7 cellular contexts compared by ENCODE assay signal in the genomic region with DNA sequence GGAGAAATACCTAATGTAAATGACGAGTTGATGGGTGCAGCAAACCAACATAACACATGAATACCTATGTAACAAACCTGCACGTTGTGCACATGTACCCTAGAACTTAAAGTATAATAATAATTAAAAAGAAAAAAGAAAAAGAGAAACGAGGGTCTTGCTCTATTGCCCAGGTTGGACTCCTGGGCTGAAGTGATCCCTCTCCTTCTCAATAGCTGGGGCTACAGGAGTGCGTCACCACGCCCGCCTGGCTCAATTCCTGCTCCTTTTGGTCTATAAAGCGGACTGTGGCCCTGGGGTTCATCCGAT. TPM values are rescaled to one million over a fixed set of nuclear protein-coding genes. Genes with fewer than 3 reads are reported as not detected.
DNase-seq lines count a peak whose midpoint lies in the region; ATAC-seq, FAIRE-seq and TF ChIP-seq lines count a peak whose summit lies in the region.

No MANE protein-coding gene starts in this region.

- no peaks in the 10 kb centered on the region for H3K27me3 ChIP-seq in IMR-90 (ENCODE audit: control insufficient read depth, insufficient read depth, low read length)
- no peaks in the 10 kb centered on the region for H3K27me3 ChIP-seq in ascending aorta
- H3K27me3 ChIP-seq in suprapubic skin = no peaks in the 10 kb centered on the region

- H3K4me1 ChIP-seq in IMR-90 (ENCODE audit: control insufficient read depth, insufficient read depth, low read length) (peaks cover 16% of the 10 kb centered on the region), ascending aorta (peaks cover 0 to 10% of the 10 kb centered on the region in 2 donors), kidney (ENCODE audit: control insufficient read depth in 1 of 2, insufficient read depth in 1 of 2, low read depth in 1 of 2, low read length in 2 of 2) (peaks cover 5 to 7% of the 10 kb centered on the region in 2 donors), suprapubic skin (peaks cover 32% of the 10 kb centered on the region)

- dilution Hi-C loops in IMR-90 (cut with HindIII; ENCODE audit: low sequenced_read_pairs, unreplicated experiment) = no loop called here

- H3K79me1 ChIP-seq in IMR-90 (ENCODE audit: low read depth in 1 of 2, low read length in 2 of 2) = peaks cover 23 to 34% of the 10 kb centered on the region in 2 experiments

- no peak for TF ChIP-seq EP300 in suprapubic skin (IDR thresholded peaks at IDR 0.05)

- H3K4me2 ChIP-seq in IMR-90 (ENCODE audit: low read depth, low read length) = peak overlapping the region; percentile 98

- TF ChIP-seq POLR2A in IMR-90 (IDR thresholded peaks at IDR 0.05; ENCODE audit: low read depth, low read length) (no peak), suprapubic skin (IDR thresholded peaks at IDR 0.05) (no peak)

- peak overlapping the region; percentile 91 for H3K23ac ChIP-seq in IMR-90 (ENCODE audit: low read depth, low read length)

- H4K91ac ChIP-seq in IMR-90 (ENCODE audit: insufficient read depth, low read depth, low read length) = peak overlapping the region; percentile 93

- peak overlapping the region; percentile 86 to 100 for H4K8ac ChIP-seq in IMR-90 (ENCODE audit: low read depth in 2 of 2, low read length in 2 of 2)

- ATAC-seq in IMR-90 (ENCODE audit: low read depth) = no peak

- H3K36me3 ChIP-seq in IMR-90 (ENCODE audit: control insufficient read depth, insufficient read depth, low read length) = peaks cover 4% of the 10 kb centered on the region; the same call in 1 of the 2 replicates
- H3K36me3 ChIP-seq in ascending aorta = peaks cover 0 to 15% of the 10 kb centered on the region in 2 donors
- H3K36me3 ChIP-seq in kidney (ENCODE audit: control insufficient read depth in 1 of 2, insufficient read depth in 2 of 2, low read length in 2 of 2) = peaks cover 8 to 10% of the 10 kb centered on the region in 2 donors
- H3K36me3 ChIP-seq in suprapubic skin = peaks cover 8% of the 10 kb centered on the region

- H3K18ac ChIP-seq in IMR-90 (ENCODE audit: low read depth, low read length) = peak overlapping the region; percentile 96; the same call in 1 of the 2 replicates

- H4K5ac ChIP-seq in IMR-90 (ENCODE audit: low read depth, low read length) = peak overlapping the region; percentile 100

- no CpG with 5 or more reads among the region's 8 CpGs for WGBS in IMR-90 (ENCODE audit: extremely low coverage in 2 of 2, insufficient read length in 1 of 2), 2 experiments
- WGBS in suprapubic skin = 29% methylated on average over 8 of the region's 8 CpGs

- H3K4me3 ChIP-seq in IMR-90 (ENCODE audit: insufficient read depth, low read depth, low read length) (peak overlapping the region; percentile 93), ascending aorta (peak overlapping the region; percentile 79 to 85), kidney (ENCODE audit: low read length in 2 of 2) (peak overlapping the region; percentile 96 to 98), suprapubic skin (peak overlapping the region; percentile 80)

- H2BK20ac ChIP-seq in IMR-90 (ENCODE audit: low read depth, low read length) = peak overlapping the region; percentile 38

- H2AK5ac ChIP-seq in IMR-90 (ENCODE audit: low read depth, low read length) = peak overlapping the region; percentile 76

- H3K14ac ChIP-seq in IMR-90 (replicated peaks; ENCODE audit: low read depth, low read length) = peak overlapping the region; percentile 96

- TF ChIP-seq CTCF in IMR-90 (conservative IDR thresholded peaks at IDR 0.05; ENCODE audit: low read depth, low read length) (no peak), ascending aorta (IDR thresholded peaks at IDR 0.05) (no peak), kidney (IDR thresholded peaks at IDR 0.05; ENCODE audit: borderline replicate concordance, extremely low read depth, insufficient read depth) (no peak), suprapubic skin (IDR thresholded peaks at IDR 0.05) (no peak)

- TF ChIP-seq RAD21 in IMR-90 (IDR thresholded peaks at IDR 0.05; ENCODE audit: low read length) = no peak

- H3K9ac ChIP-seq in IMR-90 (ENCODE audit: low read depth, low read length) (peak overlapping the region; percentile 98), kidney (ENCODE audit: low read length in 2 of 2) (peak overlapping the region; percentile 94)

- BruUV-seq in IMR-90 (replicated peaks; lab: Mats Ljungman, UMichigan) = no TSS peak

- peak overlapping the region; percentile 99 for H2AK9ac ChIP-seq in IMR-90 (replicated peaks; ENCODE audit: low read depth, low read length, poor library complexity)

- peak overlapping the region; percentile 99 for H2BK5ac ChIP-seq in IMR-90 (ENCODE audit: low read depth, low read length, poor library complexity, severe bottlenecking)

- intact Hi-C loops in IMR-90 (cut with micrococcal nuclease) (loop anchor here (2.0 to 10.0 kb wide), 3 partner anchors 41 to 351 kb away; partner anchors contain the start of genes ALG9, CFAP68 and FDXACB1), ascending aorta (cut with DNase I) (loop anchor here (5.0 to 10.0 kb wide), 3 partner anchors 451 to 1092 kb away; partner anchors contain the start of gene NCAM1), kidney (cut with DNase I) (no loop called here)

- H3K9me3 ChIP-seq in IMR-90 (ENCODE audit: control insufficient read depth, insufficient read depth, low read length) (no peaks in the 10 kb centered on the region), ascending aorta (no peaks in the 10 kb centered on the region), kidney (ENCODE audit: control insufficient read depth in 1 of 2, low read length in 2 of 2) (no peaks in the 10 kb centered on the region), suprapubic skin (no peaks in the 10 kb centered on the region)

- H3K27ac ChIP-seq in IMR-90 (ENCODE audit: insufficient read depth, low read length) (peak overlapping the region; percentile 98), ascending aorta (peak overlapping the region; percentile 93 to 97), kidney (ENCODE audit: low read depth in 2 of 2, low read length in 2 of 2) (peak overlapping the region; percentile 97 to 99), suprapubic skin (peak overlapping the region; percentile 94)

- DNase-seq in IMR-90 (peak; percentile 71), ascending aorta (ENCODE audit: low spot score in 2 of 2) (peak; percentile 16 to 90), kidney (no peak), suprapubic skin (ENCODE audit: low spot score in 2 of 2) (peak; percentile 87), NCI-H2081 (lab: John Stamatoyannopoulos, UW) (no peak), superior temporal gyrus (ENCODE audit: extremely low spot score) (no peak), NCI-H82 treated with DMSO at 0.1 percent for 48 hours (lab: John Stamatoyannopoulos, UW; ENCODE audit: unreplicated experiment) (no peak)

- peak overlapping the region; percentile 77 for H2BK120ac ChIP-seq in IMR-90 (ENCODE audit: low read depth, low read length)

- CTCF ChIA-PET in IMR-90 (lab: Yijun Ruan, JAX) = interaction anchor here (1.1 kb wide), 1 partner anchor 53 kb away, joined by 4 read pairs; no protein-coding TSS in a partner anchor

- H3K9me1 ChIP-seq in IMR-90 (ENCODE audit: insufficient read depth, low read length) = no peaks in the 10 kb centered on the region; the same call in 1 of the 2 replicates

- in situ Hi-C loops in IMR-90 (cut with MboI; ENCODE audit: low sequenced_read_pairs) = loop anchor here (10.0 kb wide), 2 partner anchors 139 to 1059 kb away; no protein-coding TSS in a partner anchor

- peak overlapping the region; percentile 99; the same call in 1 of the 3 replicates for H2BK15ac ChIP-seq in IMR-90 (ENCODE audit: low read depth, low read length)

- POLR2A ChIA-PET in IMR-90 (lab: Charles Lee; ENCODE audit: unreplicated experiment) = no interaction called here

- H2AFZ ChIP-seq in IMR-90 (replicated peaks; ENCODE audit: low read length, poor library complexity) = peak overlapping the region; percentile 100

- FAIRE-seq in kidney (lab: Jason Lieb, UNC) = no peak

- H4K20me1 ChIP-seq in IMR-90 (ENCODE audit: insufficient read depth, low read length) = peaks cover 6% of the 10 kb centered on the region; the same call in 1 of the 2 replicates

- H3K56ac ChIP-seq in IMR-90 (ENCODE audit: extremely low read depth, insufficient read depth, low read length) = peak overlapping the region; percentile 94; the same call in 1 of the 2 replicates

- peak overlapping the region; percentile 95 for H3K4ac ChIP-seq in IMR-90 (ENCODE audit: low read depth, low read length)

TF ChIP-seq in IMR-90, 13 proteins besides CTCF, POLR2A, EP300 and RAD21:
- TF ChIP-seq FOS (IDR thresholded peaks at IDR 0.05; ENCODE audit: low read depth, low read length) = peak; percentile 35; the same call in 1 of the 2 replicates
- TF ChIP-seq NFE2L2 (IDR thresholded peaks at IDR 0.05; ENCODE audit: low read depth, low read length) = no peak
- TF ChIP-seq RFX5 (IDR thresholded peaks at IDR 0.05; ENCODE audit: low read depth, low read length) = no peak
TF ChIP-seq in IMR-90: peak in this region for 1.

RNA-seq across cellular contexts. Expression of gene PTS, which starts 0.5 kb away (rescaled TPM):
- total RNA-seq in IMR-90 (2012; rRNA removed) = 21.0 and 63.6 TPM in 2 replicates
- polyA plus RNA-seq in IMR-90 (2012; rRNA removed) = 50.7 and 51.8 TPM in 2 replicates
- 17.3 and 17.8 TPM in 2 replicates for polyA plus RNA-seq in IMR-90 (2012; cell fraction: cytosol; rRNA removed)
- 8.7 and 72.6 TPM in 2 replicates for polyA plus RNA-seq in IMR-90 (2012; cell fraction: nucleus; rRNA removed; ENCODE audit: low replicate concordance)
- 13.5 TPM for total RNA-seq in ascending aorta
- 40.6 TPM for total RNA-seq in kidney
- 76.4 TPM for polyA plus RNA-seq in kidney (ENCODE audit: insufficient read depth, low read depth, low replicate concordance)
- 10 to 100 TPM; 22.1 to 39.2 (median 32.5) TPM for total RNA-seq in suprapubic skin

RNA-seq across cellular contexts. Expression of gene PLET1, which starts 35.0 kb away (rescaled TPM):
- total RNA-seq in IMR-90 (2012; rRNA removed) (not detected in 2 replicates), ascending aorta (not detected), kidney (not detected), suprapubic skin (not detected)
- polyA plus RNA-seq in IMR-90 (2012; rRNA removed) (not detected in 2 replicates), kidney (ENCODE audit: insufficient read depth, low read depth, low replicate concordance) (not detected)
- not detected in 2 replicates for polyA plus RNA-seq in IMR-90 (2012; cell fraction: cytosol; rRNA removed)
- not detected in 2 replicates for polyA plus RNA-seq in IMR-90 (2012; cell fraction: nucleus; rRNA removed; ENCODE audit: low replicate concordance)

RNA-seq across cellular contexts. Expression of gene BCO2, which starts 50.4 kb away (rescaled TPM):
- total RNA-seq in IMR-90 (2012; rRNA removed) (0.18 and 0.83 TPM in 2 replicates), ascending aorta (not detected), kidney (9.6 TPM), suprapubic skin (10 to 100 TPM in 1 of 4 donors, 1 to 10 TPM in 3; 1.2 to 28.2 (median 2.7) TPM)
- polyA plus RNA-seq in IMR-90 (2012; rRNA removed) (0.20 and 0.68 TPM in 2 replicates), kidney (ENCODE audit: insufficient read depth, low read depth, low replicate concordance) (6.9 TPM)
- polyA plus RNA-seq in IMR-90 (2012; cell fraction: cytosol; rRNA removed) = 0.03 and 0.04 TPM in 2 replicates
- polyA plus RNA-seq in IMR-90 (2012; cell fraction: nucleus; rRNA removed; ENCODE audit: low replicate concordance) = 0.32 and 4.6 TPM in 2 replicates

RNA-seq across cellular contexts. Expression of gene TEX12, which starts 58.5 kb away (rescaled TPM):
- total RNA-seq in IMR-90 (2012; rRNA removed) = not detected in 2 replicates
- 0.12 TPM in 1 of 2 replicates, not detected in the other for polyA plus RNA-seq in IMR-90 (2012; rRNA removed)
- polyA plus RNA-seq in IMR-90 (2012; cell fraction: cytosol; rRNA removed) = not detected in 2 replicates
- 0.15 TPM in 1 of 2 replicates, not detected in the other for polyA plus RNA-seq in IMR-90 (2012; cell fraction: nucleus; rRNA removed; ENCODE audit: low replicate concordance)
- total RNA-seq in ascending aorta = not detected
- not detected for total RNA-seq in kidney
- not detected for polyA plus RNA-seq in kidney (ENCODE audit: insufficient read depth, low read depth, low replicate concordance)
- 1 to 10 TPM in 2 of 4 donors, not detected in 2; 1.1 to 1.2 TPM for total RNA-seq in suprapubic skin

Comparison
In these comparisons a context has a peak if more than half of its experiments do, and no peak if none do; other contexts are left out.
1. DNase-seq: peak in IMR-90 (single experiment), ascending aorta (2 of 2) and suprapubic skin (2 of 2); none in kidney (single experiment), NCI-H2081 (0 of 2), superior temporal gyrus (single experiment) and NCI-H82 treated with DMSO at 0.1 percent for 48 hours (single experiment).
2. Peak in every context shown above with its lines, with median percentiles within 50 percentile points of each other: H3K27ac ChIP-seq and H3K4me3 ChIP-seq.